Comparison of ENCODE assay signal across 9 cellular contexts in the genomic region with DNA sequence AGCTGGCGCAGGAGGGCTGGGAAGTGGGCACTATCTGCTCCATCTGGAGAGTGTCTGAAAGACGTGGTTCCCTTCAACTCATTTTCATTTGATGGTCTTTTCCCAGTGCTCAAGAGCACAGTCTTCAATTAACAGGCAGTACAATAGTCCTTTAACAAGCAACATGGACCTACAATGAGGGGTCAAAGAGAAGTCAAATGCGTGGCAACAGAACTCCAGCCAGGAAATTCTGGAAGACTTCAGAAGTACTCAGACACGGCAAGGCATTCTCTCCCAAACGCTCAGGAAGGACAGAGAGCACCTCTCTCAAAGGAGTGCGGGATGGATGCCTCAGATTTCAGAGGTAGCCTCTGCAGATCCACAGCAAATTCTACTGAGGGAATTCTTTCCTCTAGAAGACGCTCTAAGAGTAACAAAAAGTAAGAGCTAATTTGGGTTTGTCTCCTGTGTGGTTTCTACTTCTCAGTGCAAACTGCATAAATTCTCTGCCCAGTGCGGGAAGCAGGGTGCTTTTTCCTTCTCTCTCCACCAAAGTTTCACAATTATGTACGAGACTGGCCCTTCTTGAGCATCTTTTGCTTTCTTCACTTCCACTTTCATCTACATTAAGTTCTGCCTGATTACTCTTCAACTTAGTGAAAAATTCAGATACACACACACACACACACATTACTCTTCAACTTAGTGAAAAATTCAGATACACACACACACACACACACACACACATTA. TPM values are rescaled to one million over a fixed set of nuclear protein-coding genes. Genes with fewer than 3 reads are reported as not detected.
DNase-seq lines count a peak whose midpoint lies in the region; ATAC-seq, FAIRE-seq and TF ChIP-seq lines count a peak whose summit lies in the region.
"Had no signal": no experiment of that assay in that cellular context is flagged by ENCODE, and none has a peak within 500 bp of the region (broad histone marks: within the 10 kb centered on the region; RNA-seq: fewer than 3 reads in every experiment).

No MANE protein-coding gene starts in this region.

- BruUV-seq in Panc1 (replicated peaks; lab: Mats Ljungman, UMichigan) = no TSS peak

- no peak for FAIRE-seq in HTR-8/SVneo (lab: Jason Lieb, UNC)

- CTCF ChIA-PET in Panc1 (lab: Charles Lee) = no interaction called here

- H3K36me3 Mint-ChIP-seq in nephron progenitor cell (ENCODE audit: low read depth) = peaks cover 79% of the 10 kb centered on the region

- no peak overlapping the region for H3K4me3 ChIP-seq in Panc1 (ENCODE audit: low read depth in 2 of 2, low read length in 2 of 2)

- H3K27me3 Mint-ChIP-seq in nephron progenitor cell (ENCODE audit: low read depth, poor library complexity) = no peaks in the 10 kb centered on the region

- H3K9me3 ChIP-seq in Panc1 (ENCODE audit: control insufficient read depth, insufficient read depth, low read depth, low read length) = no peaks in the 10 kb centered on the region

- H3K27me3 ChIP-seq in Panc1 (ENCODE audit: control insufficient read depth, insufficient read depth, low read length) = no peaks in the 10 kb centered on the region

- no peaks in the 10 kb centered on the region for H3K36me3 ChIP-seq in Panc1 (ENCODE audit: control insufficient read depth, insufficient read depth, low read length)

- H3K27ac Mint-ChIP-seq in nephron progenitor cell = peak overlapping the region; percentile 65

- ATAC-seq in GM18511 (IDR thresholded peaks at IDR 0.05; ENCODE audit: unreplicated experiment) (peak; percentile 84), HG02623 (IDR thresholded peaks at IDR 0.05; ENCODE audit: unreplicated experiment) (peak; percentile 78), Panc1 (no peak), GM18520 (IDR thresholded peaks at IDR 0.05; ENCODE audit: unreplicated experiment) (no peak)

- peaks cover 55% of the 10 kb centered on the region for H3K4me1 ChIP-seq in Panc1 (ENCODE audit: control insufficient read depth, insufficient read depth, low read length)

- no peak overlapping the region for H3K4me3 Mint-ChIP-seq in nephron progenitor cell

- DNase-seq in Panc1 (ENCODE audit: low read depth, low spot score) (no peak), nephron progenitor cell (no peak), HTR-8/SVneo (ENCODE audit: insufficient read length, low spot score) (no peak), cerebellar nuclear complex (lab: John Stamatoyannopoulos, UW) (no peak)
- no peak for DNase-seq in activated CD4-positive, CD25-positive, alpha-beta regulatory T cell (lab: John Stamatoyannopoulos, UW)
- DNase-seq: stimulated activated CD4-positive, alpha-beta T cell treated with anti-CD3 and anti-CD28 coated beads, Interleukin-12 subunit alpha, Interleukin-12 subunit beta, amount 100 ng/mL, for 4 hours had no signal

- H3K9me3 Mint-ChIP-seq in nephron progenitor cell = peaks cover 33% of the 10 kb centered on the region

- H3K4me1 Mint-ChIP-seq in nephron progenitor cell = peaks cover 64% of the 10 kb centered on the region

- TF ChIP-seq CTCF in Panc1 (IDR thresholded peaks at IDR 0.05) (no peak), nephron progenitor cell (IDR thresholded peaks at IDR 0.05) (no peak)

- intact Hi-C loops in Panc1 (cut with micrococcal nuclease; ENCODE audit: unreplicated experiment) = no loop called here

- POLR2A ChIA-PET in Panc1 (lab: Charles Lee) = no interaction called here

- peak overlapping the region; percentile 40; the same call in 1 of the 2 replicates for H3K27ac ChIP-seq in Panc1 (ENCODE audit: low read length)

- in situ Hi-C loops in Panc1 (cut with HindIII; ENCODE audit: low pct_unique_long_range_greater_than_20kb, low sequenced_read_pairs) = no loop called here

RNA-seq across cellular contexts. Expression of gene LHFPL2, which starts 56.4 kb away (rescaled TPM):
- 25.8 TPM for total RNA-seq in Panc1 (2021; ENCODE audit: unreplicated experiment)
- 13.5 TPM for polyA plus RNA-seq in Panc1 (2012; ENCODE audit: insufficient read length)

Comparison
In these comparisons a context has a peak if more than half of its experiments do, and no peak if none do; other contexts are left out.
1. ATAC-seq: peak in GM18511 (single experiment) and HG02623 (single experiment); none in Panc1 (single experiment) and GM18520 (single experiment).